19 cellular contexts compared by ENCODE assay signal in genomic region chr7:116021237-116021636, GRCh38. TPM values are rescaled to one million over a fixed set of nuclear protein-coding genes. Genes with fewer than 3 reads are reported as not detected.
DNase-seq lines count a peak whose midpoint lies in the region; ATAC-seq and TF ChIP-seq lines count a peak whose summit lies in the region.
"Had no signal": no experiment of that assay in that cellular context is flagged by ENCODE, and none has a peak within 500 bp of the region (broad histone marks: within the 10 kb centered on the region; RNA-seq: fewer than 3 reads in every experiment).

No MANE protein-coding gene starts in this region.

- intact Hi-C loops in CD14-positive monocyte (cut with micrococcal nuclease) (loop anchor here in 1 of 2 donors (10.0 kb wide), 1 partner anchor 194 kb away; the partner anchor contains the start of gene TES), left ventricle myocardium superior (cut with micrococcal nuclease) (no loop called here), left colon (cut with DNase I, micrococcal nuclease) (no loop called here)

- H3K36me3 Mint-ChIP-seq in CD14-positive monocyte, result peaks cover 13 to 16% of the 10 kb centered on the region in 2 donors
- H3K36me3 Mint-ChIP-seq: CD4-positive, alpha-beta memory T cell had no signal

- peaks cover 0 to 2% (median 0%) of the 10 kb centered on the region in 7 donors for H3K9me3 Mint-ChIP-seq in CD14-positive monocyte
- H3K9me3 Mint-ChIP-seq: activated T-cell treated with anti-CD3 and anti-CD28 coated beads, Interleukin-2, amount 50 U/mL, for 24 hours had no signal

- H3K27ac Mint-ChIP-seq in CD14-positive monocyte, result peak overlapping the region in 5 of 7 donors; percentile 18 to 87 (median 56)
- H3K27ac Mint-ChIP-seq: activated T-cell treated with anti-CD3 and anti-CD28 coated beads, Interleukin-2, amount 50 U/mL, for 24 hours; CD4-positive, alpha-beta memory T cell; progenitor cell of endocrine pancreas had no signal

- DNase-seq in CD14-positive monocyte (ENCODE audit: low spot score), result no peak
- no peak for DNase-seq in DMS79 (lab: John Stamatoyannopoulos, UW)
- DNase-seq in left ventricle myocardium superior, result no peak
- no peak for DNase-seq in hypothalamus (lab: John Stamatoyannopoulos, UW)
- DNase-seq in left colon, result no peak
- DNase-seq: 8988T; activated T-cell treated with anti-CD3 and anti-CD28 coated beads, Interleukin-2, amount 50 U/mL, for 24 hours; amniotic stem cell; heart right ventricle; left ventricle myocardium inferior; NCI-H1092; NCI-H446 treated with DMSO at 0.1 percent for 48 hours; thyroid gland had no signal

- H3K4me3 Mint-ChIP-seq in CD14-positive monocyte, result no peak overlapping the region
- H3K4me3 Mint-ChIP-seq: activated T-cell treated with anti-CD3 and anti-CD28 coated beads, Interleukin-2, amount 50 U/mL, for 24 hours; CD4-positive, alpha-beta memory T cell had no signal

- TF ChIP-seq CTCF in CD14-positive monocyte (IDR thresholded peaks at IDR 0.05), result no peak

- peaks cover 70% of the 10 kb centered on the region for H3K4me1 Mint-ChIP-seq in CD14-positive monocyte
- H3K4me1 Mint-ChIP-seq: CD4-positive, alpha-beta memory T cell had no signal

- ATAC-seq in GM19463 (IDR thresholded peaks at IDR 0.05; ENCODE audit: unreplicated experiment), result peak; percentile 50
- ATAC-seq in HG02798 (IDR thresholded peaks at IDR 0.05; ENCODE audit: poor library complexity, unreplicated experiment), result peak; percentile 58
- ATAC-seq in HG03432 (IDR thresholded peaks at IDR 0.05; ENCODE audit: unreplicated experiment), result peak; percentile 79
- ATAC-seq in left ventricle myocardium superior, result no peak
- ATAC-seq in left colon, result no peak
- ATAC-seq: heart right ventricle, Panc1 had no signal

- H3K27me3 Mint-ChIP-seq in CD14-positive monocyte (ENCODE audit: low read depth in 3 of 3), result no peaks in the 10 kb centered on the region
- H3K27me3 Mint-ChIP-seq: CD4-positive, alpha-beta memory T cell; progenitor cell of endocrine pancreas had no signal

RNA-seq across cellular contexts. Expression of gene TFEC, which starts 9.3 kb away (rescaled TPM):
- polyA plus RNA-seq in CD14-positive monocyte, result 10 to 100 TPM; 13.3 to 17.4 TPM
- 2.0 TPM for total RNA-seq in left ventricle myocardium superior
- 1 to 10 TPM in 1 of 2 donors, under 1 TPM in 1; 0.89 to 2.9 TPM for total RNA-seq in left colon
- total RNA-seq: progenitor cell of endocrine pancreas had no signal

Comparison
In these comparisons a context has a peak if more than half of its experiments do, and no peak if none do; other contexts are left out.
1. ATAC-seq: peak in GM19463 (single experiment), HG02798 (single experiment) and HG03432 (single experiment); none in left ventricle myocardium superior (single experiment) and left colon (single experiment).